ENCODE assay signal across 9 cellular contexts in the genomic region with DNA sequence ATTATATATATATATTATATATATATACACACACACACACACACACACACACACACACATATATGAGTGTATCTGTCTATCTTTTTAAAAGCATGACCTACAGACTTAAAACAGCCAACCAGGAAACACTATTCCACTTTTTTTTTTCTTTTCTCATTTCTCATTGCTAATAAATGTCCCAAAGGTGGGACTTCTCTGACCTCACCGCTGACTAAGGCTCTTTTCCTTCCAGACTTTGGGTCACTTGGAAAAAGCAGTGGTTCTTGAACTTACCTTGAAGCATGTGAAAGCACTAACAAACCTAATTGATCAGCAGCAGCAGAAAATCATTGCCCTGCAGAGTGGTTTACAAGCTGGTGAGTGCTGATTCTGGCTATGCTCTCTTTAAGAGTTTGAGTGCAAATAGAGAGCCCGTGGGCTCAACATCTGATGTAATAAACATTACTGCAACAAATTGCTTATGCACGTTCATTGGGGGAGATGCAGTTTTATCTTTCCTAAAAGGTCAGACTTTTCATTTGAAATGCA. TPM values are rescaled to one million over a fixed set of nuclear protein-coding genes. Genes with fewer than 3 reads are reported as not detected.
DNase-seq lines count a peak whose midpoint lies in the region; ATAC-seq and TF ChIP-seq lines count a peak whose summit lies in the region.
"Had no signal": no experiment of that assay in that cellular context is flagged by ENCODE, and none has a peak within 500 bp of the region (broad histone marks: within the 10 kb centered on the region; RNA-seq: fewer than 3 reads in every experiment).

No MANE protein-coding gene starts in this region.

- WGBS in thyroid gland, 2 donors, result 24 to 31% methylated on average over 3 of the region's 3 CpGs

- intact Hi-C loops in thyroid gland (cut with DNase I), result no loop called here

- peaks cover 40% of the 10 kb centered on the region for H3K36me3 Mint-ChIP-seq in activated T-cell treated with anti-CD3 and anti-CD28 coated beads, Interleukin-2, amount 50 U/mL, for 4 hours (ENCODE audit: insufficient read depth)
- H3K36me3 Mint-ChIP-seq in activated naive CD8-positive, alpha-beta T cell treated with anti-CD3 and anti-CD28 coated beads, Interleukin-2, amount 50 U/mL, for 24 hours (ENCODE audit: low read depth), result peaks cover 65% of the 10 kb centered on the region

- H3K27ac ChIP-seq in layer of hippocampus (ENCODE audit: low read depth, low read length) (peak overlapping the region; percentile 46), thyroid gland (peak overlapping the region; percentile 96 to 100 (median 100))

- no peak for TF ChIP-seq CTCF in thyroid gland (IDR thresholded peaks at IDR 0.05)

- no peaks in the 10 kb centered on the region for H3K36me3 ChIP-seq in thyroid gland

- no peak for TF ChIP-seq POLR2A in thyroid gland (IDR thresholded peaks at IDR 0.05)

- no peaks in the 10 kb centered on the region for H3K27me3 Mint-ChIP-seq in activated T-cell treated with anti-CD3 and anti-CD28 coated beads, Interleukin-2, amount 50 U/mL, for 4 hours (ENCODE audit: low read depth)
- H3K27me3 Mint-ChIP-seq in activated naive CD8-positive, alpha-beta T cell treated with anti-CD3 and anti-CD28 coated beads, Interleukin-2, amount 50 U/mL, for 24 hours, result no peaks in the 10 kb centered on the region

- ATAC-seq in activated T-cell treated with anti-CD3 and anti-CD28 coated beads, Interleukin-2, amount 50 U/mL, for 4 hours, result no peak
- ATAC-seq in activated naive CD8-positive, alpha-beta T cell treated with anti-CD3 and anti-CD28 coated beads, Interleukin-2, amount 50 U/mL, for 24 hours, result no peak
- ATAC-seq in GM18517 (IDR thresholded peaks at IDR 0.05; ENCODE audit: unreplicated experiment), result no peak
- no peak for ATAC-seq in left lobe of liver

- peak overlapping the region; percentile 87 for H3K27ac Mint-ChIP-seq in activated naive CD8-positive, alpha-beta T cell treated with anti-CD3 and anti-CD28 coated beads, Interleukin-2, amount 50 U/mL, for 24 hours

- H3K9me3 ChIP-seq in thyroid gland, result no peaks in the 10 kb centered on the region

- H3K4me3 Mint-ChIP-seq in activated T-cell treated with anti-CD3 and anti-CD28 coated beads, Interleukin-2, amount 50 U/mL, for 4 hours, result peak overlapping the region; percentile 94
- peak overlapping the region; percentile 95 for H3K4me3 Mint-ChIP-seq in activated naive CD8-positive, alpha-beta T cell treated with anti-CD3 and anti-CD28 coated beads, Interleukin-2, amount 50 U/mL, for 24 hours

- no peaks in the 10 kb centered on the region for H3K9me3 Mint-ChIP-seq in activated T-cell treated with anti-CD3 and anti-CD28 coated beads, Interleukin-2, amount 50 U/mL, for 4 hours
- H3K9me3 Mint-ChIP-seq in activated naive CD8-positive, alpha-beta T cell treated with anti-CD3 and anti-CD28 coated beads, Interleukin-2, amount 50 U/mL, for 24 hours, result no peaks in the 10 kb centered on the region

- peaks cover 55 to 73% of the 10 kb centered on the region in 2 donors for H3K4me1 ChIP-seq in thyroid gland

- H3K4me3 ChIP-seq in thyroid gland (replicated peaks in 1 of 3), result peak overlapping the region in 2 of 3 donors; percentile 14 to 16

- peaks cover 69% of the 10 kb centered on the region for H3K4me1 Mint-ChIP-seq in activated T-cell treated with anti-CD3 and anti-CD28 coated beads, Interleukin-2, amount 50 U/mL, for 4 hours (ENCODE audit: low read depth)
- peaks cover 64% of the 10 kb centered on the region for H3K4me1 Mint-ChIP-seq in activated naive CD8-positive, alpha-beta T cell treated with anti-CD3 and anti-CD28 coated beads, Interleukin-2, amount 50 U/mL, for 24 hours

- H3K27me3 ChIP-seq in layer of hippocampus (ENCODE audit: control insufficient read depth, insufficient read depth, low read length) (no peaks in the 10 kb centered on the region), thyroid gland (no peaks in the 10 kb centered on the region)

- no peak for DNase-seq in activated T-cell treated with anti-CD3 and anti-CD28 coated beads, Interleukin-2, amount 50 U/mL, for 4 hours
- no peak for DNase-seq in activated T-cell treated with anti-CD3 and anti-CD28 coated beads, Interleukin-2, amount 50 U/mL, for 1 hour
- no peak for DNase-seq in activated naive CD8-positive, alpha-beta T cell treated with anti-CD3 and anti-CD28 coated beads, Interleukin-2, amount 50 U/mL, for 24 hours
- no peak for DNase-seq in thyroid gland
- DNase-seq in NCI-H2029 treated with DMSO at 0.1 percent for 48 hours (lab: John Stamatoyannopoulos, UW), result no peak
- no peak for DNase-seq in left lobe of liver (ENCODE audit: low spot score)
- DNase-seq: midbrain had no signal

RNA-seq across cellular contexts. Expression of a gene that starts 2.0 kb away (rescaled TPM):
- total RNA-seq in activated T-cell treated with anti-CD3 and anti-CD28 coated beads, Interleukin-2, amount 50 U/mL, for 4 hours, result 10 to 100 TPM; 61.9 to 90.8 (median 86.6) TPM
- total RNA-seq in thyroid gland (10 to 100 TPM; 13.1 to 28.5 (median 20.2) TPM), left lobe of liver (26.4 TPM)
